Comparison of ENCODE assay signal across 1 cellular context in genomic region chr6:27805347-27805746, GRCh38.
TF ChIP-seq lines count a peak whose summit lies in the region.

No MANE protein-coding gene starts in this region.

TF ChIP-seq in H1, 55 proteins besides CTCF, POLR2A, EP300 and RAD21 (continued from another document):
- no peak for TF ChIP-seq GTF2F1 (IDR thresholded peaks at IDR 0.05; ENCODE audit: borderline replicate concordance, low read depth, low read length)
